Comparison of ENCODE assay signal across 15 cellular contexts in genomic region chr11:47488674-47489394, GRCh38. TPM values are rescaled to one million over a fixed set of nuclear protein-coding genes. Genes with fewer than 3 reads are reported as not detected.
A peak's percentile ranks its signal among the peaks of the same experiment; 100 is the strongest.
DNase-seq lines count a peak whose midpoint lies in the region; ATAC-seq and TF ChIP-seq lines count a peak whose summit lies in the region.
"Had no signal": no experiment of that assay in that cellular context is flagged by ENCODE, and none has a peak within 500 bp of the region (broad histone marks: within the 10 kb centered on the region; RNA-seq: fewer than 3 reads in every experiment).

No MANE protein-coding gene starts in this region.

- intact Hi-C loops in CD4-positive, alpha-beta memory T cell (cut with micrococcal nuclease), result no loop called here

- no peak overlapping the region for H3K14ac ChIP-seq in neuronal stem cell (ENCODE audit: low read length)

- WGBS in neuronal stem cell (ENCODE audit: extremely low coverage in 2 of 2, insufficient read length in 2 of 2, insufficient replicate concordance in 1 of 2), 2 donors, result no CpG with 5 or more reads among the region's 6 CpGs

- H3K4me3 Mint-ChIP-seq in CD4-positive, alpha-beta memory T cell, result no peak overlapping the region
- H3K4me3 Mint-ChIP-seq in effector memory CD8-positive, alpha-beta T cell, result no peak overlapping the region
- H3K4me3 Mint-ChIP-seq: H9 had no signal

- no peak overlapping the region for H4K8ac ChIP-seq in neuronal stem cell (ENCODE audit: low read depth, low read length)

- H3K9me3 Mint-ChIP-seq in CD4-positive, alpha-beta memory T cell, result no peaks in the 10 kb centered on the region
- no peaks in the 10 kb centered on the region for H3K9me3 Mint-ChIP-seq in effector memory CD8-positive, alpha-beta T cell
- H3K9me3 Mint-ChIP-seq: H9 had no signal

- H4K20me1 ChIP-seq in osteoblast (ENCODE audit: insufficient read depth, low read length), result peaks cover 29% of the 10 kb centered on the region

- H3K27ac ChIP-seq in CD4-positive, alpha-beta memory T cell (ENCODE audit: low read depth, low read length), result no peak overlapping the region
- 0 out of 2 replicates have a peak overlapping the region, but pooled peaks have one; percentile 4 for H3K27ac ChIP-seq in HL-60 (replicated peaks)
- peak overlapping the region; percentile 45 for H3K27ac ChIP-seq in osteoblast (ENCODE audit: low read depth, low read length)
- H3K27ac ChIP-seq in neuronal stem cell (replicated peaks; ENCODE audit: low read length), result no peak overlapping the region

- POLR2A ChIA-PET in CD4-positive, alpha-beta memory T cell (lab: Charles Lee; ENCODE audit: partially characterized antibody), result no interaction called here

- H3K18ac ChIP-seq in neuronal stem cell (ENCODE audit: low read length), result no peak overlapping the region

- no peak overlapping the region for H4K91ac ChIP-seq in neuronal stem cell (ENCODE audit: low read depth, low read length, poor library complexity)

- ATAC-seq in effector memory CD8-positive, alpha-beta T cell (replicated peaks), result no peak
- ATAC-seq: sciatic nerve had no signal

- H3K27me3 ChIP-seq in CD4-positive, alpha-beta memory T cell (ENCODE audit: insufficient read depth, low read length), result no peaks in the 10 kb centered on the region
- H3K27me3 ChIP-seq in HL-60 (ENCODE audit: insufficient read depth, poor library complexity, severe bottlenecking) (no peaks in the 10 kb centered on the region), osteoblast (ENCODE audit: insufficient read depth, low read length) (no peaks in the 10 kb centered on the region), neuronal stem cell (ENCODE audit: control insufficient read depth in 3 of 3, insufficient read depth in 3 of 3, low read depth in 1 of 3, low read length in 3 of 3) (no peaks in the 10 kb centered on the region)

- H2AK5ac ChIP-seq in neuronal stem cell (ENCODE audit: low read depth, low read length), result no peak overlapping the region

- H3K36me3 Mint-ChIP-seq in CD4-positive, alpha-beta memory T cell, result peaks cover 46 to 62% of the 10 kb centered on the region in 2 donors
- H3K36me3 Mint-ChIP-seq in effector memory CD8-positive, alpha-beta T cell (ENCODE audit: insufficient read depth), result peaks cover 59% of the 10 kb centered on the region

- H3K4me1 Mint-ChIP-seq in CD4-positive, alpha-beta memory T cell, result peaks cover 10 to 18% (median 16%) of the 10 kb centered on the region in 4 donors
- H3K4me1 Mint-ChIP-seq in effector memory CD8-positive, alpha-beta T cell (ENCODE audit: low read depth in 2 of 2), result peaks cover 7 to 28% of the 10 kb centered on the region in 2 donors
- H3K4me1 Mint-ChIP-seq: H9 had no signal

- no peak overlapping the region for H2BK5ac ChIP-seq in neuronal stem cell (ENCODE audit: low read length)

- no peaks in the 10 kb centered on the region for H3K4me1 ChIP-seq in CD4-positive, alpha-beta memory T cell (ENCODE audit: insufficient read depth, low read length)
- peaks cover 3% of the 10 kb centered on the region for H3K4me1 ChIP-seq in osteoblast (ENCODE audit: insufficient read depth, low read length)
- H3K4me1 ChIP-seq in neuronal stem cell (ENCODE audit: control insufficient read depth in 2 of 2, insufficient read depth in 1 of 2, low read depth in 1 of 2, low read length in 2 of 2), result no peaks in the 10 kb centered on the region

- no peak overlapping the region for H3K4me3 ChIP-seq in CD4-positive, alpha-beta memory T cell (ENCODE audit: low read length in 2 of 2)
- no peak overlapping the region for H3K4me3 ChIP-seq in HL-60 (replicated peaks; ENCODE audit: insufficient read depth, low read length)
- H3K4me3 ChIP-seq in osteoblast (ENCODE audit: insufficient read depth, low read length), result no peak overlapping the region
- no peak overlapping the region for H3K4me3 ChIP-seq in neuronal stem cell (ENCODE audit: low read length in 2 of 2)

- no peak overlapping the region for H3K9ac ChIP-seq in neuronal stem cell (ENCODE audit: low read depth, low read length, poor library complexity)

- H3K36me3 ChIP-seq in CD4-positive, alpha-beta memory T cell (ENCODE audit: insufficient read depth, low read length), result peaks cover 41% of the 10 kb centered on the region
- H3K36me3 ChIP-seq in osteoblast (ENCODE audit: insufficient read depth, low read length) (peaks cover 51% of the 10 kb centered on the region), neuronal stem cell (replicated peaks in 1 of 2; ENCODE audit: control insufficient read depth in 2 of 2, insufficient read depth in 2 of 2, low read length in 2 of 2) (peaks cover 14 to 79% of the 10 kb centered on the region in 2 donors)

- peaks cover 72% of the 10 kb centered on the region for H3K79me2 ChIP-seq in osteoblast (ENCODE audit: insufficient read depth, low read length)

- H2BK120ac ChIP-seq in neuronal stem cell (ENCODE audit: low read depth, low read length), result no peak overlapping the region

- H3K27me3 Mint-ChIP-seq in CD4-positive, alpha-beta memory T cell, result no peaks in the 10 kb centered on the region
- H3K27me3 Mint-ChIP-seq in effector memory CD8-positive, alpha-beta T cell, result no peaks in the 10 kb centered on the region

- H3K79me1 ChIP-seq in neuronal stem cell (ENCODE audit: low read depth, low read length), result no peaks in the 10 kb centered on the region

- no peaks in the 10 kb centered on the region for H3K9me3 ChIP-seq in CD4-positive, alpha-beta memory T cell (ENCODE audit: control insufficient read depth in 1 of 2, low read length in 2 of 2)
- H3K9me3 ChIP-seq in osteoblast (ENCODE audit: low read depth, low read length) (no peaks in the 10 kb centered on the region), neuronal stem cell (replicated peaks in 1 of 2; ENCODE audit: control insufficient read depth in 2 of 2, insufficient read depth in 1 of 2, low read depth in 1 of 2, low read length in 2 of 2) (no peaks in the 10 kb centered on the region)

- no peak overlapping the region for H2BK15ac ChIP-seq in neuronal stem cell (ENCODE audit: low read length)

- H2AFZ ChIP-seq in osteoblast (ENCODE audit: low read length) (no peak overlapping the region), neuronal stem cell (ENCODE audit: low read length) (no peak overlapping the region)

- CTCF ChIA-PET in CD4-positive, alpha-beta memory T cell (lab: Charles Lee; ENCODE audit: partially characterized antibody), result no interaction called here

- H3K23ac ChIP-seq in neuronal stem cell (ENCODE audit: low read depth, low read length, poor library complexity), result no peak overlapping the region

- no peak for DNase-seq in CD4-positive, alpha-beta memory T cell
- DNase-seq in HL-60 (ENCODE audit: low read depth in 1 of 2, low spot score in 1 of 2) (no peak), osteoblast (ENCODE audit: insufficient read length, low spot score, missing footprints) (no peak), neuronal stem cell (ENCODE audit: low spot score) (no peak), HK-2 (ENCODE audit: unreplicated experiment) (no peak), AG08396 (ENCODE audit: low spot score) (no peak)
- no peak for DNase-seq in effector memory CD8-positive, alpha-beta T cell
- DNase-seq: activated effector memory CD4-positive, alpha-beta T cell treated with anti-CD3 and anti-CD28 coated beads, Interleukin-2, amount 50 U/mL, for 16 hours; central memory CD4-positive, alpha-beta T cell; H9; NCI-H1694 treated with DMSO at 0.1 percent for 48 hours; NCI-H510A treated with DMSO at 0.1 percent for 48 hours; stimulated activated naive CD4-positive, alpha-beta T cell; SW 1271 had no signal

- H3K27ac Mint-ChIP-seq in CD4-positive, alpha-beta memory T cell, result peak overlapping the region; percentile 32 to 87 (median 53)
- H3K27ac Mint-ChIP-seq in effector memory CD8-positive, alpha-beta T cell, result peak overlapping the region; percentile 57

- TF ChIP-seq CTCF in HL-60 (IDR thresholded peaks at IDR 0.05; ENCODE audit: insufficient read depth, low read length) (no peak), osteoblast (IDR thresholded peaks at IDR 0.05; ENCODE audit: extremely low read depth, low read depth, low read length) (no peak)

- no peak overlapping the region for H3K4ac ChIP-seq in neuronal stem cell (ENCODE audit: low read length)

- H3K4me2 ChIP-seq in osteoblast (ENCODE audit: insufficient read depth, low read length) (peak overlapping the region; percentile 2), neuronal stem cell (ENCODE audit: insufficient read depth, low read length, poor library complexity, severe bottlenecking) (no peak overlapping the region)

- H2BK12ac ChIP-seq in neuronal stem cell (ENCODE audit: low read length), result no peak overlapping the region

RNA-seq across cellular contexts. Expression of gene RAPSN, which starts 39.9 kb away (rescaled TPM):
- total RNA-seq in CD4-positive, alpha-beta memory T cell, result 1 to 10 TPM in 1 of 2 experiments, under 1 TPM in 1; 0.55 to 1.7 TPM
- not detected for polyA plus RNA-seq in CD4-positive, alpha-beta memory T cell
- total RNA-seq in osteoblast, result 0.29 and 0.36 TPM in 2 replicates
- not detected for polyA plus RNA-seq in neuronal stem cell (2013, experiment 1 of 2)
- polyA plus RNA-seq in neuronal stem cell (2013, experiment 2 of 2), result 0.06 TPM

Comparison
In these comparisons a context has a peak if more than half of its experiments do, and no peak if none do; other contexts are left out.
1. H3K27ac ChIP-seq: peak in HL-60 (single experiment) and osteoblast (single experiment); none in CD4-positive, alpha-beta memory T cell (single experiment) and neuronal stem cell (single experiment).